23 cellular contexts compared by ENCODE assay signal in genomic region chr2:162184362-162184761, GRCh38. TPM values are rescaled to one million over a fixed set of nuclear protein-coding genes. Genes with fewer than 3 reads are reported as not detected.
DNase-seq lines count a peak whose midpoint lies in the region; ATAC-seq and TF ChIP-seq lines count a peak whose summit lies in the region.
"Had no signal": no experiment of that assay in that cellular context is flagged by ENCODE, and none has a peak within 500 bp of the region (broad histone marks: within the 10 kb centered on the region; RNA-seq: fewer than 3 reads in every experiment).

No MANE protein-coding gene starts in this region.

- H3K27ac ChIP-seq in dorsolateral prefrontal cortex (peak overlapping the region in 3 of 59 donors; percentile 9 to 18 (median 10)), gastrocnemius medialis (no peak overlapping the region)

- TF ChIP-seq CTCF in Calu3 (IDR thresholded peaks at IDR 0.05; ENCODE audit: unreplicated experiment), result no peak
- TF ChIP-seq CTCF in dorsolateral prefrontal cortex (IDR thresholded peaks at IDR 0.05 in 54 of 56, conservative IDR thresholded peaks at IDR 0.05 in 2 of 56; ENCODE audit: low read depth in 1 of 56, partially characterized antibody in 56 of 56), result no peak
- TF ChIP-seq CTCF in gastrocnemius medialis (IDR thresholded peaks at IDR 0.05 in 4 of 5, conservative IDR thresholded peaks at IDR 0.05 in 1 of 5), result no peak

- H3K4me3 ChIP-seq in dorsolateral prefrontal cortex, result no peak overlapping the region
- no peak overlapping the region for H3K4me3 ChIP-seq in gastrocnemius medialis

- BruUV-seq in Calu3 (replicated peaks; lab: Mats Ljungman, UMichigan), result no TSS peak

- H3K27me3 ChIP-seq in dorsolateral prefrontal cortex (no peaks in the 10 kb centered on the region), gastrocnemius medialis (no peaks in the 10 kb centered on the region)

- peaks cover 19% of the 10 kb centered on the region for H3K4me1 Mint-ChIP-seq in Calu3 (ENCODE audit: low read depth, unreplicated experiment)
- H3K4me1 Mint-ChIP-seq: IgD-negative memory B cell, T-cell had no signal

- H3K9me3 ChIP-seq in gastrocnemius medialis, result no peaks in the 10 kb centered on the region
- H3K9me3 ChIP-seq: SK-N-SH had no signal

- no peaks in the 10 kb centered on the region for H3K36me3 ChIP-seq in gastrocnemius medialis

- ATAC-seq in GM18907 (IDR thresholded peaks at IDR 0.05; ENCODE audit: unreplicated experiment) (no peak), GM18868 (IDR thresholded peaks at IDR 0.05; ENCODE audit: unreplicated experiment) (no peak), gastrocnemius medialis (no peak)
- ATAC-seq: T-cell had no signal

- CTCF ChIA-PET in Calu3 (lab: Charles Lee), result interaction anchor here (0.6 kb wide), 1 partner anchor 23 kb away, joined by 3 read pairs; no protein-coding TSS in a partner anchor

- peaks cover 0 to 4% of the 10 kb centered on the region in 2 donors for H3K4me1 ChIP-seq in gastrocnemius medialis

- no peak for TF ChIP-seq POLR2A in gastrocnemius medialis (IDR thresholded peaks at IDR 0.05)

- peak overlapping the region; percentile 75 for H3K27ac Mint-ChIP-seq in Calu3 (ENCODE audit: unreplicated experiment)
- H3K27ac Mint-ChIP-seq: IgD-negative memory B cell, T-cell had no signal

- in situ Hi-C loops in gastrocnemius medialis (cut with MboI; ENCODE audit: low sequenced_read_pairs in 4 of 4), result no loop called here

- DNase-seq in Calu3, result no peak
- DNase-seq in NCI-H1694 (lab: John Stamatoyannopoulos, UW), result peak; percentile 63
- DNase-seq in dorsolateral prefrontal cortex, result peak in 8 of 10 donors; percentile 21 to 68 (median 52)
- peak; percentile 44 for DNase-seq in occipital lobe (lab: John Stamatoyannopoulos, UW)
- DNase-seq in cerebellum (ENCODE audit: low spot score), result no peak
- DNase-seq in gastrocnemius medialis, result no peak
- DNase-seq: C1 segment of cervical spinal cord; HCEC 1CT; Karpas-422; NCI-H1048; NCI-H1436; NCI-H2029 treated with DMSO at 0.1 percent for 48 hours; NCI-H2171 treated with DMSO at 0.1 percent for 48 hours; NCI-H510A; NK-92 treated with Interleukin-12 subunit alpha and Interleukin-12 subunit beta, amount 100 ng/mL, for 24 hours; Right ventricle myocardium superior; SK-N-SH; T-cell had no signal

- intact Hi-C loops in Calu3 (cut with micrococcal nuclease; ENCODE audit: unreplicated experiment), result no loop called here
- intact Hi-C loops in dorsolateral prefrontal cortex (cut with DNase I), result no loop called here
- intact Hi-C loops in gastrocnemius medialis (cut with DNase I; ENCODE audit: low total_unique reads), result no loop called here

- H3K27me3 Mint-ChIP-seq in Calu3 (ENCODE audit: unreplicated experiment), result no peaks in the 10 kb centered on the region

- H3K36me3 Mint-ChIP-seq in Calu3 (ENCODE audit: insufficient read depth, unreplicated experiment), result no peaks in the 10 kb centered on the region
- H3K36me3 Mint-ChIP-seq: IgD-negative memory B cell, T-cell had no signal

- H3K9me3 Mint-ChIP-seq in Calu3 (ENCODE audit: low read depth, unreplicated experiment), result no peaks in the 10 kb centered on the region
- H3K9me3 Mint-ChIP-seq: T-cell had no signal

- H3K4me3 Mint-ChIP-seq in Calu3 (ENCODE audit: low read depth, unreplicated experiment), result no peak overlapping the region
- H3K4me3 Mint-ChIP-seq: IgD-negative memory B cell, T-cell had no signal

RNA-seq across cellular contexts. Expression of gene GCG, which starts 32.3 kb away (rescaled TPM):
- not detected in 2 replicates for total RNA-seq in Calu3 (2022)
- not detected for total RNA-seq in dorsolateral prefrontal cortex
- not detected for total RNA-seq in occipital lobe
- total RNA-seq in cerebellum, result not detected
- not detected for total RNA-seq in gastrocnemius medialis
- total RNA-seq: MCF 10A, OCI-LY7, Right ventricle myocardium superior, T-cell had no signal

RNA-seq across cellular contexts. Expression of gene FAP, which starts 58.9 kb away (rescaled TPM):
- 0.61 and 2.1 TPM in 2 replicates for total RNA-seq in Calu3 (2022)
- total RNA-seq in dorsolateral prefrontal cortex, result 10 to 100 TPM in 34 of 120 experiments, 1 to 10 TPM in 86; 2.4 to 20.2 (median 8.2) TPM
- 2.2 TPM for total RNA-seq in occipital lobe
- total RNA-seq in cerebellum, result 24.0 TPM
- 10 to 100 TPM in 1 of 4 donors, 1 to 10 TPM in 2, not detected in 1; 4.8 to 10.1 (median 7.0) TPM for total RNA-seq in gastrocnemius medialis
- total RNA-seq: OCI-LY7 had no signal

Comparison
In these comparisons a context has a peak if more than half of its experiments do, and no peak if none do; other contexts are left out.
1. DNase-seq: peak in NCI-H1694 (single experiment), dorsolateral prefrontal cortex (8 of 10) and occipital lobe (single experiment); none in Calu3 (single experiment), cerebellum (single experiment) and gastrocnemius medialis (0 of 2).